ENCODE assay signal across 10 cellular contexts in the genomic region with DNA sequence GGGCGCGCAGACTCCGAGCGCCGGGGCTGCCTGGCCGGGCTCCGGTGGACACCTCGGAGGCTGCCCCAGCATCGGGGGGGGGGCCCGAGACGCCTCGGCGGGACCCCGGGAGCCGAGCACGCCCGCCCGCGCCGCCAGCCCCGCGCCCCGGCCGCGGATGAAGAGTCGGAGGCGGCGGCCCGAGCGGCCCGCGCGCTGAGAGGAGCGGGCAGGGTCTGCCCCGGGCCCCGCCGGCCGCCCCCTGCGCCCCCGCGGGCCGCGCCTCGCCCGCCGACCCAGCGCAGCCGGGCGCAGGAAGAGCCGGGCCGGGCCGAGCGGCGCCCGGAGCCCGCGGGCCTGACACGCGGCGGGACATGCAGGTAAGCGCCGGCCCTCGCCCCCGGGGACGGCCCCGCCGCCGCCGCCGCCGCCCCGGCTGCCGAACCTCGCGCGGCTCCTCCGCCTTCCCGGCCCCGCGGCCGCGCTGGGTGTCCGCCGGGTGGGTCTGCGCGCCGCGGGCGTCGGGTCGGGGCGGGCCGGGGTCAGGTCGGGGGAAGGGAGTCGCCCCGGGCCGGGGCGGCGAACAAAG.
A peak's percentile ranks its signal among the peaks of the same experiment; 100 is the strongest.
DNase-seq lines count a peak whose midpoint lies in the region; ATAC-seq and TF ChIP-seq lines count a peak whose summit lies in the region.
"Had no signal": no experiment of that assay in that cellular context is flagged by ENCODE, and none has a peak within 500 bp of the region (broad histone marks: within the 10 kb centered on the region; RNA-seq: fewer than 3 reads in every experiment).

No MANE protein-coding gene starts in this region.

- WGBS in GM23248 (ENCODE audit: low coverage in 1 of 2, low lambda C conversion rate in 2 of 2, missing lambda C conversion rate in 2 of 2), 2 experiments, result 1 to 2% methylated on average over 35 to 52 of the region's 99 CpGs

- no peaks in the 10 kb centered on the region for H3K27me3 ChIP-seq in GM23248 (replicated peaks; ENCODE audit: insufficient read depth)
- peaks cover 84% of the 10 kb centered on the region for H3K27me3 ChIP-seq in CD4-positive, alpha-beta T cell (ENCODE audit: control insufficient read depth, insufficient read depth, low read length)

- H3K9me3 Mint-ChIP-seq in stimulated activated effector memory CD8-positive, alpha-beta T cell treated with anti-CD3 and anti-CD28 coated beads, Interleukin-12 subunit alpha, Interleukin-12 subunit beta, amount 100 ng/mL, for 72 hours, result no peaks in the 10 kb centered on the region
- no peaks in the 10 kb centered on the region for H3K9me3 Mint-ChIP-seq in CD4-positive, alpha-beta T cell
- no peaks in the 10 kb centered on the region for H3K9me3 Mint-ChIP-seq in T-helper 2 cell treated with Interferon-gamma antibody and Interleukin-4, amounts not matched to agents 5 μg/mL and 100 μg/mL, for 36 hours
- H3K9me3 Mint-ChIP-seq: activated CD4-positive, alpha-beta T cell treated with anti-CD3 and anti-CD28 coated beads, Interleukin-2, amount 10 ng/mL, durations not matched to agents 24 days and 14 days had no signal

- H3K27ac ChIP-seq in GM23248, result peak overlapping the region; percentile 55
- no peak overlapping the region for H3K27ac ChIP-seq in CD4-positive, alpha-beta T cell (ENCODE audit: low read depth, low read length)

- POLR2A ChIA-PET in CD4-positive, alpha-beta T cell (lab: Charles Lee), result no interaction called here

- peaks cover 8% of the 10 kb centered on the region; the same call in 1 of the 2 replicates for H4K20me1 ChIP-seq in GM23248 (ENCODE audit: insufficient read depth)

- peaks cover 82% of the 10 kb centered on the region for H3K79me2 ChIP-seq in GM23248 (ENCODE audit: insufficient read depth)

- H3K4me3 ChIP-seq in GM23248 (peak overlapping the region; percentile 86), WI38 (ENCODE audit: low read depth, low read length) (peak overlapping the region; percentile 82)

- H3K36me3 ChIP-seq in GM23248 (ENCODE audit: low read depth), result no peaks in the 10 kb centered on the region

- no peaks in the 10 kb centered on the region for H3K9me3 ChIP-seq in GM23248 (ENCODE audit: low read depth)
- H3K9me3 ChIP-seq in CD4-positive, alpha-beta T cell (ENCODE audit: control insufficient read depth, low read length), result no peaks in the 10 kb centered on the region

- no peak for ATAC-seq in stimulated activated effector memory CD8-positive, alpha-beta T cell treated with anti-CD3 and anti-CD28 coated beads, Interleukin-12 subunit alpha, Interleukin-12 subunit beta, amount 100 ng/mL, for 72 hours
- no peak for ATAC-seq in CD4-positive, alpha-beta T cell (ENCODE audit: poor library complexity)

- H2AFZ ChIP-seq in GM23248, result no peak overlapping the region

- H3K36me3 Mint-ChIP-seq in stimulated activated effector memory CD8-positive, alpha-beta T cell treated with anti-CD3 and anti-CD28 coated beads, Interleukin-12 subunit alpha, Interleukin-12 subunit beta, amount 100 ng/mL, for 72 hours, result peaks cover 8% of the 10 kb centered on the region
- no peaks in the 10 kb centered on the region for H3K36me3 Mint-ChIP-seq in CD4-positive, alpha-beta T cell (ENCODE audit: low read depth)
- H3K36me3 Mint-ChIP-seq in T-helper 2 cell treated with Interferon-gamma antibody and Interleukin-4, amounts not matched to agents 5 μg/mL and 100 μg/mL, for 36 hours (ENCODE audit: low read depth), result peaks cover 2% of the 10 kb centered on the region

- H3K4me2 ChIP-seq in GM23248 (ENCODE audit: unreplicated experiment), result peak overlapping the region; percentile 91

- H3K27ac Mint-ChIP-seq in stimulated activated effector memory CD8-positive, alpha-beta T cell treated with anti-CD3 and anti-CD28 coated beads, Interleukin-12 subunit alpha, Interleukin-12 subunit beta, amount 100 ng/mL, for 72 hours, result no peak overlapping the region
- no peak overlapping the region for H3K27ac Mint-ChIP-seq in CD4-positive, alpha-beta T cell
- H3K27ac Mint-ChIP-seq in T-helper 2 cell treated with Interferon-gamma antibody and Interleukin-4, amounts not matched to agents 5 μg/mL and 100 μg/mL, for 36 hours, result no peak overlapping the region
- H3K27ac Mint-ChIP-seq: activated CD4-positive, alpha-beta T cell treated with anti-CD3 and anti-CD28 coated beads, Interleukin-2, amount 10 ng/mL, durations not matched to agents 24 days and 14 days had no signal

- CTCF ChIA-PET in CD4-positive, alpha-beta T cell (lab: Charles Lee), result interaction anchor here (0.6 kb wide), 1 partner anchor 535 kb away, joined by 4 read pairs; no protein-coding TSS in a partner anchor

- peaks cover 73% of the 10 kb centered on the region for H3K27me3 Mint-ChIP-seq in CD4-positive, alpha-beta T cell
- H3K27me3 Mint-ChIP-seq in T-helper 2 cell treated with Interferon-gamma antibody and Interleukin-4, amounts not matched to agents 5 μg/mL and 100 μg/mL, for 36 hours (ENCODE audit: low read depth), result peaks cover 71% of the 10 kb centered on the region

- intact Hi-C loops in CD4-positive, alpha-beta T cell (cut with DNase I, micrococcal nuclease), result no loop called here

- H3K9me2 ChIP-seq in GM23248 (ENCODE audit: insufficient read depth), result no peaks in the 10 kb centered on the region

- peaks cover 55% of the 10 kb centered on the region for H3F3A ChIP-seq in GM23248 (ENCODE audit: insufficient read depth)

- in situ Hi-C loops in GM23248 (cut with MboI), result no loop called here

- TF ChIP-seq CTCF in WI38 (IDR thresholded peaks at IDR 0.05; ENCODE audit: low read depth, low read length), result no peak
- no peak for TF ChIP-seq CTCF in CD4-positive, alpha-beta T cell (IDR thresholded peaks at IDR 0.05)

- H3K4me3 Mint-ChIP-seq in stimulated activated effector memory CD8-positive, alpha-beta T cell treated with anti-CD3 and anti-CD28 coated beads, Interleukin-12 subunit alpha, Interleukin-12 subunit beta, amount 100 ng/mL, for 72 hours, result peak overlapping the region; percentile 80
- no peak overlapping the region for H3K4me3 Mint-ChIP-seq in CD4-positive, alpha-beta T cell
- H3K4me3 Mint-ChIP-seq in T-helper 2 cell treated with Interferon-gamma antibody and Interleukin-4, amounts not matched to agents 5 μg/mL and 100 μg/mL, for 36 hours, result no peak overlapping the region

- H3K4me1 Mint-ChIP-seq in stimulated activated effector memory CD8-positive, alpha-beta T cell treated with anti-CD3 and anti-CD28 coated beads, Interleukin-12 subunit alpha, Interleukin-12 subunit beta, amount 100 ng/mL, for 72 hours, result peaks cover 48% of the 10 kb centered on the region
- peaks cover 28% of the 10 kb centered on the region for H3K4me1 Mint-ChIP-seq in CD4-positive, alpha-beta T cell (ENCODE audit: low read depth)
- peaks cover 33% of the 10 kb centered on the region for H3K4me1 Mint-ChIP-seq in T-helper 2 cell treated with Interferon-gamma antibody and Interleukin-4, amounts not matched to agents 5 μg/mL and 100 μg/mL, for 36 hours (ENCODE audit: low read depth)

- H3K4me1 ChIP-seq in GM23248 (ENCODE audit: insufficient read depth), result peaks cover 56% of the 10 kb centered on the region

- DNase-seq in GM23248 (peak; percentile 40), iPS-NIHi11 (ENCODE audit: low spot score) (peak; percentile 74), T-helper 9 cell (no peak), SKM-1 treated with dmso at 0.1 percent for 144 hours (lab: John Stamatoyannopoulos, UW; ENCODE audit: unreplicated experiment) (no peak)
- DNase-seq in stimulated activated effector memory CD8-positive, alpha-beta T cell treated with anti-CD3 and anti-CD28 coated beads, Interleukin-12 subunit alpha, Interleukin-12 subunit beta, amount 100 ng/mL, for 72 hours (ENCODE audit: low spot score in 2 of 2), result no peak
- DNase-seq in CD4-positive, alpha-beta T cell, result no peak
- DNase-seq in T-helper 2 cell treated with Interferon-gamma antibody and Interleukin-4, amounts not matched to agents 5 μg/mL and 100 μg/mL, for 36 hours (ENCODE audit: low spot score), result no peak
- DNase-seq: activated CD4-positive, alpha-beta T cell treated with anti-CD3 and anti-CD28 coated beads, Interleukin-2, amount 10 ng/mL, durations not matched to agents 24 days and 14 days; stimulated activated CD4-positive, alpha-beta T cell treated with anti-CD3 and anti-CD28 coated beads, Interleukin-4, amount 100 ng/mL, for 4 hours had no signal

- H3K9ac ChIP-seq in GM23248, result peak overlapping the region; percentile 85

Comparison
In these comparisons a context has a peak if more than half of its experiments do, and no peak if none do; other contexts are left out.
1. DNase-seq: peak in GM23248 (single experiment) and iPS-NIHi11 (single experiment); none in stimulated activated effector memory CD8-positive, alpha-beta T cell treated with anti-CD3 and anti-CD28 coated beads, Interleukin-12 subunit alpha, Interleukin-12 subunit beta, amount 100 ng/mL, for 72 hours (0 of 2), CD4-positive, alpha-beta T cell (0 of 10), T-helper 9 cell (single experiment), SKM-1 treated with dmso at 0.1 percent for 144 hours (single experiment) and T-helper 2 cell treated with Interferon-gamma antibody and Interleukin-4, amounts not matched to agents 5 μg/mL and 100 μg/mL, for 36 hours (single experiment).